In genomic region chr3:158105124-158105709, GRCh38 we compare ENCODE assay signal across 8 cellular contexts. TPM values are rescaled to one million over a fixed set of nuclear protein-coding genes. Genes with fewer than 3 reads are reported as not detected.
DNase-seq lines count a peak whose midpoint lies in the region; ATAC-seq and TF ChIP-seq lines count a peak whose summit lies in the region.

No MANE protein-coding gene starts in this region.

- H2AFZ ChIP-seq in OCI-LY3 (ENCODE audit: low read depth, low read length): 0 out of 2 replicates have a peak overlapping the region, but pooled peaks have one; percentile 9
- H2AFZ ChIP-seq in osteoblast (ENCODE audit: low read length): peak overlapping the region; percentile 83

- H3K36me3 ChIP-seq in OCI-LY3 (replicated peaks; ENCODE audit: low read depth, low read length) (no peaks in the 10 kb centered on the region), endodermal cell (ENCODE audit: control insufficient read depth, insufficient read depth, low read length) (no peaks in the 10 kb centered on the region), osteoblast (ENCODE audit: insufficient read depth, low read length) (peaks cover 3% of the 10 kb centered on the region)

- intact Hi-C loops in head of caudate nucleus (cut with DNase I): no loop called here

- H3K4me1 Mint-ChIP-seq in endodermal cell: peaks cover 32% of the 10 kb centered on the region

- H3K4me3 ChIP-seq in OCI-LY3 (ENCODE audit: low read length) (peak overlapping the region; percentile 83), endodermal cell (ENCODE audit: low read length) (peak overlapping the region; percentile 77), osteoblast (ENCODE audit: insufficient read depth, low read length) (peak overlapping the region; percentile 84)

- no peak overlapping the region for H3K27ac Mint-ChIP-seq in endodermal cell

- no peaks in the 10 kb centered on the region for H3K36me3 Mint-ChIP-seq in endodermal cell (ENCODE audit: low read depth)

- H3K27ac ChIP-seq in OCI-LY3 (ENCODE audit: low read length) (no peak overlapping the region), endodermal cell (ENCODE audit: low read depth, low read length) (no peak overlapping the region), osteoblast (ENCODE audit: low read depth, low read length) (no peak overlapping the region)

- DNase-seq in NCI-H146 (lab: John Stamatoyannopoulos, UW) (peak; percentile 49), NCI-H146 treated with DMSO at 0.1 percent for 48 hours (lab: John Stamatoyannopoulos, UW; ENCODE audit: unreplicated experiment) (no peak), endodermal cell (peak; percentile 75), osteoblast (ENCODE audit: insufficient read length, low spot score, missing footprints) (peak; percentile 94), head of caudate nucleus (no peak), GF-D8 (lab: John Stamatoyannopoulos, UW) (no peak)

- H4K20me1 ChIP-seq in OCI-LY3 (ENCODE audit: insufficient read depth, low read length): no peaks in the 10 kb centered on the region
- peaks cover 5% of the 10 kb centered on the region for H4K20me1 ChIP-seq in osteoblast (ENCODE audit: insufficient read depth, low read length)

- H3K27me3 ChIP-seq in OCI-LY3 (ENCODE audit: low read depth, low read length): no peaks in the 10 kb centered on the region
- H3K27me3 ChIP-seq in endodermal cell (ENCODE audit: control insufficient read depth, insufficient read depth, low read length, poor library complexity, severe bottlenecking): peaks cover 93% of the 10 kb centered on the region
- peaks cover 35% of the 10 kb centered on the region for H3K27me3 ChIP-seq in osteoblast (ENCODE audit: insufficient read depth, low read length)

- H3K9ac ChIP-seq in OCI-LY3 (ENCODE audit: low read length) (peak overlapping the region; percentile 66), endodermal cell (ENCODE audit: extremely low read depth, low read length, poor library complexity, severe bottlenecking) (no peak overlapping the region)

- H3K4me1 ChIP-seq in OCI-LY3 (ENCODE audit: low read length) (peaks cover 8% of the 10 kb centered on the region), endodermal cell (ENCODE audit: control insufficient read depth, insufficient read depth, low read length) (peaks cover 13% of the 10 kb centered on the region), osteoblast (ENCODE audit: insufficient read depth, low read length) (peaks cover 20% of the 10 kb centered on the region)

- H3K9me3 ChIP-seq in OCI-LY3 (ENCODE audit: insufficient read depth, low read length) (no peaks in the 10 kb centered on the region), endodermal cell (ENCODE audit: control insufficient read depth, low read length) (no peaks in the 10 kb centered on the region), osteoblast (ENCODE audit: low read depth, low read length) (no peaks in the 10 kb centered on the region)

- H3K9me3 Mint-ChIP-seq in endodermal cell: no peaks in the 10 kb centered on the region

- H3K4me3 Mint-ChIP-seq in endodermal cell: peak overlapping the region; percentile 58

- peaks cover 3% of the 10 kb centered on the region for H3K79me2 ChIP-seq in OCI-LY3 (ENCODE audit: low read length)
- H3K79me2 ChIP-seq in osteoblast (ENCODE audit: insufficient read depth, low read length): peaks cover 26% of the 10 kb centered on the region

- peaks cover 94% of the 10 kb centered on the region for H3K27me3 Mint-ChIP-seq in endodermal cell (ENCODE audit: insufficient read depth)

- WGBS in endodermal cell (ENCODE audit: insufficient coverage in 1 of 2, insufficient read length in 1 of 2), 2 experiments: 0% methylated on average over 3 to 39 of the region's 39 CpGs

- peak overlapping the region; percentile 50 for H3K4me2 ChIP-seq in OCI-LY3 (ENCODE audit: low read length)
- peak overlapping the region; percentile 83 for H3K4me2 ChIP-seq in osteoblast (ENCODE audit: insufficient read depth, low read length)

- TF ChIP-seq CTCF in OCI-LY3 (IDR thresholded peaks at IDR 0.05; ENCODE audit: low read depth, low read length): no peak
- TF ChIP-seq CTCF in endodermal cell (conservative IDR thresholded peaks at IDR 0.05): no peak
- TF ChIP-seq CTCF in osteoblast (IDR thresholded peaks at IDR 0.05; ENCODE audit: extremely low read depth, low read depth, low read length): no peak

- ATAC-seq in GM21529 (IDR thresholded peaks at IDR 0.05; ENCODE audit: unreplicated experiment): no peak

RNA-seq across cellular contexts. Expression of gene SHOX2, which starts 1.0 kb away (rescaled TPM):
- total RNA-seq in endodermal cell (1 to 10 TPM; 1.1 to 1.3 TPM), osteoblast (11.2 and 12.3 TPM in 2 replicates)
- polyA plus RNA-seq in endodermal cell (2013, experiment 1 of 2): 1.4 TPM
- polyA plus RNA-seq in endodermal cell (2013, experiment 2 of 2): 1.8 TPM

RNA-seq across cellular contexts. Expression of gene RSRC1, which starts 4.7 kb away (rescaled TPM):
- 10 to 100 TPM; 45.3 to 52.1 TPM for total RNA-seq in endodermal cell
- polyA plus RNA-seq in endodermal cell (2013, experiment 1 of 2): 33.3 TPM
- polyA plus RNA-seq in endodermal cell (2013, experiment 2 of 2): 35.7 TPM
- total RNA-seq in osteoblast: 69.8 and 73.1 TPM in 2 replicates

Comparison
In these comparisons a context has a peak if more than half of its experiments do, and no peak if none do; other contexts are left out.
1. DNase-seq: peak in NCI-H146 (single experiment), endodermal cell (single experiment) and osteoblast (single experiment); none in NCI-H146 treated with DMSO at 0.1 percent for 48 hours (single experiment), head of caudate nucleus (0 of 42) and GF-D8 (single experiment).
2. Peak in every context shown above with its lines, with median percentiles within 50 percentile points of each other: H3K4me3 ChIP-seq.